ENCODE assay signal across 11 cellular contexts in genomic region chr2:64838817-64839216, GRCh38.
DNase-seq lines count a peak whose midpoint lies in the region; TF ChIP-seq lines count a peak whose summit lies in the region.
"Had no signal": no experiment of that assay in that cellular context is flagged by ENCODE, and none has a peak within 500 bp of the region (broad histone marks: within the 10 kb centered on the region; RNA-seq: fewer than 3 reads in every experiment).

No MANE protein-coding gene starts in this region.

- no peaks in the 10 kb centered on the region for H3K9me3 Mint-ChIP-seq in chondrocyte (ENCODE audit: low read depth)

- peaks cover 24% of the 10 kb centered on the region for H3K4me1 Mint-ChIP-seq in chondrocyte (ENCODE audit: low read depth)

- TF ChIP-seq CTCF in chondrocyte (IDR thresholded peaks at IDR 0.05) = no peak

- H3K36me3 Mint-ChIP-seq in chondrocyte (ENCODE audit: low read depth) = no peaks in the 10 kb centered on the region

- no peaks in the 10 kb centered on the region for H3K27me3 Mint-ChIP-seq in chondrocyte (ENCODE audit: low read depth)

- DNase-seq in AG08396 (ENCODE audit: low spot score) (peak; percentile 82), LoVo (ENCODE audit: low spot score) (peak; percentile 96), chondrocyte (ENCODE audit: low spot score) (no peak), myocyte (ENCODE audit: low read depth) (peak; percentile 93), NCI-H2029 (lab: John Stamatoyannopoulos, UW) (no peak), NK-92 (lab: John Stamatoyannopoulos, UW; ENCODE audit: unreplicated experiment) (no peak)
- DNase-seq in activated CD4-positive, alpha-beta T cell treated with anti-CD3 and anti-CD28 coated beads, Interleukin-2, amount 50 U/mL, for 1 hour = no peak
- no peak for DNase-seq in activated CD4-positive, alpha-beta T cell treated with anti-CD3 and anti-CD28 coated beads for 1 hour
- DNase-seq: DMS53; NCI-H2227 treated with DMSO at 0.1 percent for 48 hours; stimulated activated CD4-positive, alpha-beta T cell treated with anti-CD3 and anti-CD28 coated beads, Interleukin-4, amount 100 ng/mL, for 24 hours had no signal

- H3K4me3 Mint-ChIP-seq in chondrocyte (ENCODE audit: unreplicated experiment) = no peak overlapping the region

- H3K27ac Mint-ChIP-seq in chondrocyte (ENCODE audit: unreplicated experiment) = peak overlapping the region; percentile 74

Comparison
In these comparisons a context has a peak if more than half of its experiments do, and no peak if none do; other contexts are left out.
1. DNase-seq: peak in AG08396 (single experiment), LoVo (single experiment) and myocyte (single experiment); none in chondrocyte (single experiment), activated CD4-positive, alpha-beta T cell treated with anti-CD3 and anti-CD28 coated beads, Interleukin-2, amount 50 U/mL, for 1 hour (single experiment), activated CD4-positive, alpha-beta T cell treated with anti-CD3 and anti-CD28 coated beads for 1 hour (single experiment), NCI-H2029 (single experiment) and NK-92 (single experiment).